Comparison of ENCODE assay signal across 23 cellular contexts in the genomic region with DNA sequence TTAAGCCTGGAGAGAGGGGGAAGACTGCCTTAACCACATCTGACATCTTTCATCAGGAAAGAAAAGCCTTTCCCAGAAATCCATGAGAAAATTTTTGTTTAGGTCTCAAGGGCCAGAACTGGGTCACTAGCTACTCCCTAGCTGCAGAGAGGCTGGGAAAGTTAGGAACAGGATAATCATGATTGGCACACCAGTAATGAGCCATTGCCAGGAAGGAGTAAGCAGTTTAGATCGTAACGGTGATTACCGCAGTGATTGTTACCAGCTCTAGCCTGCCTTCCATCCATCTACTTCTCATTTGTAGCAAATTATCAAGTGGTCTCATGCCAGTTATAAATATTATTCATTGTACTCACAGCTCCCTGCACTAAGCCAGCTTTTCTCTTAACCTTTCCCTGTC. TPM values are rescaled to one million over a fixed set of nuclear protein-coding genes. Genes with fewer than 3 reads are reported as not detected.
DNase-seq lines count a peak whose midpoint lies in the region; ATAC-seq and TF ChIP-seq lines count a peak whose summit lies in the region.
"Had no signal": no experiment of that assay in that cellular context is flagged by ENCODE, and none has a peak within 500 bp of the region (broad histone marks: within the 10 kb centered on the region; RNA-seq: fewer than 3 reads in every experiment).

No MANE protein-coding gene starts in this region.

- DNase-seq in AG10803 (ENCODE audit: low read depth) (peak; percentile 43), SK-N-DZ (ENCODE audit: low spot score) (peak; percentile 2), fibroblast of peridontal ligament (ENCODE audit: extremely low read depth) (peak; percentile 87), retina (peak; percentile 7), kidney tubule cell (ENCODE audit: low spot score) (no peak), GM03348 (ENCODE audit: low spot score) (no peak)
- DNase-seq: 8988T; ACHN; Calu3; CD4-positive, alpha-beta T cell; COR-L47; DMS53; DMS79 treated with DMSO at 0.1 percent for 48 hours; GF-D8; H9 had no signal

- no peaks in the 10 kb centered on the region for H3K27me3 Mint-ChIP-seq in stimulated activated memory B cell treated with anti-CD40 and anti-IgM and Interleukin-4, amounts not matched to agents 10 μg/mL and 1 μg/mL and 100 μg/mL, for 72 hours
- H3K27me3 Mint-ChIP-seq: B cell; CD4-positive, alpha-beta T cell had no signal

- no peak overlapping the region for H3K4me3 ChIP-seq in AG10803 (ENCODE audit: low read length)
- H3K4me3 ChIP-seq: A549, BLaER1, GM12878, GM23338 had no signal

- no peak for ATAC-seq in HG02763 (IDR thresholded peaks at IDR 0.05; ENCODE audit: unreplicated experiment)
- ATAC-seq in stimulated activated memory B cell treated with anti-CD40 and anti-IgM and Interleukin-4, amounts not matched to agents 10 μg/mL and 1 μg/mL and 100 μg/mL, for 72 hours: no peak
- ATAC-seq: A549, GM12878, GM23338, HCT116 had no signal

- H3K4me3 Mint-ChIP-seq in stimulated activated memory B cell treated with anti-CD40 and anti-IgM and Interleukin-4, amounts not matched to agents 10 μg/mL and 1 μg/mL and 100 μg/mL, for 72 hours: no peak overlapping the region
- H3K4me3 Mint-ChIP-seq: B cell; CD4-positive, alpha-beta T cell; GM23338; H9 had no signal

- H3K9me3 Mint-ChIP-seq in stimulated activated memory B cell treated with anti-CD40 and anti-IgM and Interleukin-4, amounts not matched to agents 10 μg/mL and 1 μg/mL and 100 μg/mL, for 72 hours: peaks cover under 1% of the 10 kb centered on the region
- H3K9me3 Mint-ChIP-seq: CD4-positive, alpha-beta T cell had no signal

- no peak for TF ChIP-seq CTCF in AG10803 (conservative IDR thresholded peaks at IDR 0.05; ENCODE audit: low read length)

- H3K4me1 Mint-ChIP-seq in stimulated activated memory B cell treated with anti-CD40 and anti-IgM and Interleukin-4, amounts not matched to agents 10 μg/mL and 1 μg/mL and 100 μg/mL, for 72 hours: no peaks in the 10 kb centered on the region
- H3K4me1 Mint-ChIP-seq: B cell, GM23338 had no signal

- peaks cover 37% of the 10 kb centered on the region for H3K36me3 Mint-ChIP-seq in stimulated activated memory B cell treated with anti-CD40 and anti-IgM and Interleukin-4, amounts not matched to agents 10 μg/mL and 1 μg/mL and 100 μg/mL, for 72 hours

- H3K27ac Mint-ChIP-seq in stimulated activated memory B cell treated with anti-CD40 and anti-IgM and Interleukin-4, amounts not matched to agents 10 μg/mL and 1 μg/mL and 100 μg/mL, for 72 hours: no peak overlapping the region
- H3K27ac Mint-ChIP-seq: B cell; CD4-positive, alpha-beta T cell; GM23338; H9 had no signal

RNA-seq across cellular contexts. Expression of a gene that starts 22.7 kb away (rescaled TPM):
- polyA plus RNA-seq in SK-N-DZ (2014; cell fraction: cytosol; rRNA removed): 25.3 and 32.7 TPM in 2 replicates
- 43.4 and 53.1 TPM in 2 replicates for polyA plus RNA-seq in SK-N-DZ (2014; cell fraction: nucleus; rRNA removed)

Comparison
In these comparisons a context has a peak if more than half of its experiments do, and no peak if none do; other contexts are left out.
1. DNase-seq: peak in AG10803 (single experiment), SK-N-DZ (single experiment), fibroblast of peridontal ligament (single experiment) and retina (single experiment); none in kidney tubule cell (single experiment) and GM03348 (single experiment).